In the genomic region with DNA sequence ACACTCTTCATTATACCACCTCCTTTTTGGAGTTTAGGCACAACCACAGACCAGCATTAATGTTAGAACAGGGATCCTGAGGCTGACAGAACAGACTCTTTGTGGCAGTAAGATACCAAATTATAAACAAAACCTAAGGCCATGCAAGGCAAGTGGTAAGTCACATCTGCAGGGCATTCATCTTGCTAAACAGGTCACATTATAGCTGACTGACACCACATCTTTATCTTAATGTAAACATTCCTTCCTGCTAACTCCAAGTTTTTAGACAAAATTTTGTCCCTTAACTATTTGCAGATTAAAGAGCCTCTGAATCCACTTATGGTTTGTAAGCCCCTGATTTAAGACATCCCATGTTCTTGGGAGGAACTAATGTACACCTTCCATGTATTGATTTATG, we compare ENCODE assay signal across 18 cellular contexts.
DNase-seq lines count a peak whose midpoint lies in the region; TF ChIP-seq lines count a peak whose summit lies in the region.
"Had no signal": no experiment of that assay in that cellular context is flagged by ENCODE, and none has a peak within 500 bp of the region (broad histone marks: within the 10 kb centered on the region; RNA-seq: fewer than 3 reads in every experiment).

No MANE protein-coding gene starts in this region.

- H3K27me3 ChIP-seq in mesendoderm (ENCODE audit: insufficient read depth, low read length, poor library complexity) (no peaks in the 10 kb centered on the region), thyroid gland (no peaks in the 10 kb centered on the region)
- H3K27me3 ChIP-seq: BLaER1 had no signal

- no peak overlapping the region for H3K4me3 ChIP-seq in HEK293 (ENCODE audit: low read depth, low read length)
- no peak overlapping the region for H3K4me3 ChIP-seq in mesendoderm (ENCODE audit: low read length)
- no peak overlapping the region for H3K4me3 ChIP-seq in thyroid gland (replicated peaks in 1 of 3)
- H3K4me3 ChIP-seq: BLaER1, K562 had no signal

- H3K9ac ChIP-seq in mesendoderm (ENCODE audit: low read length), result peak overlapping the region; percentile 8
- H3K9ac ChIP-seq: BLaER1 had no signal

- DNase-seq in RPMI7951 (ENCODE audit: low read depth) (peak; percentile 29), mesendoderm (peak; percentile 65), thyroid gland (no peak), NCI-H446 (lab: John Stamatoyannopoulos, UW) (no peak), GM20000 (ENCODE audit: low spot score) (no peak), ureter (ENCODE audit: low spot score) (no peak)
- DNase-seq: CD4-positive, alpha-beta memory T cell; DMS153; GDM1; NCI-H1694 treated with DMSO at 0.1 percent for 48 hours; NCI-H2107; NCI-H510A treated with DMSO at 0.1 percent for 48 hours; NCI-H774; SIG-M5 had no signal

- no peak overlapping the region for H4K5ac ChIP-seq in mesendoderm (ENCODE audit: low read length)

- H3K4ac ChIP-seq in mesendoderm (ENCODE audit: low read depth, low read length), result peak overlapping the region; percentile 55

- peak overlapping the region; percentile 59 for H3K56ac ChIP-seq in mesendoderm (ENCODE audit: low read length)

- H4K8ac ChIP-seq in mesendoderm (ENCODE audit: low read depth, low read length), result no peak overlapping the region

- H3K9me3 ChIP-seq in HEK293 (ENCODE audit: control insufficient read depth, insufficient read depth, low read depth, low read length) (no peaks in the 10 kb centered on the region), thyroid gland (no peaks in the 10 kb centered on the region)
- H3K9me3 ChIP-seq: BLaER1 had no signal

- no peak for TF ChIP-seq CTCF in HEK293 (tag by site-specific recombination; IDR thresholded peaks at IDR 0.05)
- no peak for TF ChIP-seq CTCF in thyroid gland (IDR thresholded peaks at IDR 0.05)
- no peak for TF ChIP-seq CTCF in GM20000 (IDR thresholded peaks at IDR 0.05; ENCODE audit: extremely low read depth, missing control alignments)

- POLR2A ChIA-PET in HEK293 (lab: Yijun Ruan, JAX), result no interaction called here

- intact Hi-C loops in thyroid gland (cut with DNase I), result no loop called here

- CTCF ChIA-PET in HEK293 (lab: Yijun Ruan, JAX), result no interaction called here

- H2BK15ac ChIP-seq in mesendoderm (replicated peaks; ENCODE audit: low read depth), result peak overlapping the region; percentile 6

- peak overlapping the region; percentile 82 for H2BK5ac ChIP-seq in mesendoderm (ENCODE audit: low read length)

- no peaks in the 10 kb centered on the region for H3K79me2 ChIP-seq in mesendoderm (ENCODE audit: control insufficient read depth, insufficient read depth, low read length)

- H3K27ac ChIP-seq in HEK293 (ENCODE audit: extremely low read depth, low read depth, low read length) (peak overlapping the region; percentile 2; the same call in 1 of the 2 replicates), mesendoderm (ENCODE audit: low read depth, low read length) (peak overlapping the region; percentile 88), thyroid gland (peak overlapping the region in 2 of 3 donors; percentile 46 to 83)
- H3K27ac ChIP-seq: BLaER1, RWPE1 had no signal

- H3K36me3 ChIP-seq in HEK293 (ENCODE audit: control insufficient read depth in 2 of 2, insufficient read depth in 1 of 2, low read length in 2 of 2) (no peaks in the 10 kb centered on the region), mesendoderm (ENCODE audit: control insufficient read depth, insufficient read depth, low read length) (no peaks in the 10 kb centered on the region), thyroid gland (no peaks in the 10 kb centered on the region)
- H3K36me3 ChIP-seq: BLaER1 had no signal

- no peak overlapping the region for H2AK5ac ChIP-seq in mesendoderm (ENCODE audit: low read length)

- TF ChIP-seq POLR2A in thyroid gland (IDR thresholded peaks at IDR 0.05), result no peak

- H3K18ac ChIP-seq in mesendoderm (ENCODE audit: low read length), result peak overlapping the region; percentile 99

- H2BK120ac ChIP-seq in mesendoderm (ENCODE audit: low read depth, low read length), result peak overlapping the region; percentile 95

- H3K79me1 ChIP-seq in mesendoderm (ENCODE audit: low read length), result no peaks in the 10 kb centered on the region

- no peak overlapping the region for H3K4me2 ChIP-seq in mesendoderm (ENCODE audit: low read length)
- H3K4me2 ChIP-seq: BLaER1 had no signal

- H3K23ac ChIP-seq in mesendoderm (ENCODE audit: low read length), result no peak overlapping the region

- peaks cover 24% of the 10 kb centered on the region for H3K4me1 ChIP-seq in HEK293 (ENCODE audit: control insufficient read depth, insufficient read depth, low read length)
- peaks cover 3% of the 10 kb centered on the region for H3K4me1 ChIP-seq in mesendoderm (ENCODE audit: control insufficient read depth, low read depth, low read length)
- H3K4me1 ChIP-seq in thyroid gland, result peaks cover 34 to 35% of the 10 kb centered on the region in 2 donors
- H3K4me1 ChIP-seq: BLaER1 had no signal

TF ChIP-seq in HEK293, 187 proteins besides CTCF, POLR2A, EP300 and RAD21 (continues in another document):
- no peak for TF ChIP-seq SP2 (tag by site-specific recombination; IDR thresholded peaks at IDR 0.05)
- TF ChIP-seq, protein P1, sequence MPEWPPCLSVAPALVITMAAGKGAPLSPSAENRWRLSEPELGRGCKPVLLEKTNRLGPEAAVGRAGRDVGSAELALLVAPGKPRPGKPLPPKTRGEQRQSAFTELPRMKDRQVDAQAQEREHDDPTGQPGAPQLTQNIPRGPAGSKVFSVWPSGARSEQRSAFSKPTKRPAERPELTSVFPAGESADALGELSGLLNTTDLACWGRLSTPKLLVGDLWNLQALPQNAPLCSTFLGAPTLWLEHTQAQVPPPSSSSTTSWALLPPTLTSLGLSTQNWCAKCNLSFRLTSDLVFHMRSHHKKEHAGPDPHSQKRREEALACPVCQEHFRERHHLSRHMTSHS (tag by site-specific recombination; IDR thresholded peaks at IDR 0.05), result no peak
- TF ChIP-seq ZNF530 (tag by site-specific recombination; IDR thresholded peaks at IDR 0.05; ENCODE audit: low read depth), result no peak
- no peak for TF ChIP-seq ZNF266 (tag by site-specific recombination; IDR thresholded peaks at IDR 0.05; ENCODE audit: low read depth)
- TF ChIP-seq, protein P2, sequence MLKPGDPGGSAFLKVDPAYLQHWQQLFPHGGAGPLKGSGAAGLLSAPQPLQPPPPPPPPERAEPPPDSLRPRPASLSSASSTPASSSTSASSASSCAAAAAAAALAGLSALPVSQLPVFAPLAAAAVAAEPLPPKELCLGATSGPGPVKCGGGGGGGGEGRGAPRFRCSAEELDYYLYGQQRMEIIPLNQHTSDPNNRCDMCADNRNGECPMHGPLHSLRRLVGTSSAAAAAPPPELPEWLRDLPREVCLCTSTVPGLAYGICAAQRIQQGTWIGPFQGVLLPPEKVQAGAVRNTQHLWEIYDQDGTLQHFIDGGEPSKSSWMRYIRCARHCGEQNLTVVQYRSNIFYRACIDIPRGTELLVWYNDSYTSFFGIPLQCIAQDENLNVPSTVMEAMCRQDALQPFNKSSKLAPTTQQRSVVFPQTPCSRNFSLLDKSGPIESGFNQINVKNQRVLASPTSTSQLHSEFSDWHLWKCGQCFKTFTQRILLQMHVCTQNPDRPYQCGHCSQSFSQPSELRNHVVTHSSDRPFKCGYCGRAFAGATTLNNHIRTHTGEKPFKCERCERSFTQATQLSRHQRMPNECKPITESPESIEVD (tag by site-specific recombination; IDR thresholded peaks at IDR 0.05), result peak; percentile 77
- TF ChIP-seq FEZF1 (tag by site-specific recombination; IDR thresholded peaks at IDR 0.05), result peak; percentile 18; the same call in 1 of the 2 replicates
- TF ChIP-seq, protein P3, sequence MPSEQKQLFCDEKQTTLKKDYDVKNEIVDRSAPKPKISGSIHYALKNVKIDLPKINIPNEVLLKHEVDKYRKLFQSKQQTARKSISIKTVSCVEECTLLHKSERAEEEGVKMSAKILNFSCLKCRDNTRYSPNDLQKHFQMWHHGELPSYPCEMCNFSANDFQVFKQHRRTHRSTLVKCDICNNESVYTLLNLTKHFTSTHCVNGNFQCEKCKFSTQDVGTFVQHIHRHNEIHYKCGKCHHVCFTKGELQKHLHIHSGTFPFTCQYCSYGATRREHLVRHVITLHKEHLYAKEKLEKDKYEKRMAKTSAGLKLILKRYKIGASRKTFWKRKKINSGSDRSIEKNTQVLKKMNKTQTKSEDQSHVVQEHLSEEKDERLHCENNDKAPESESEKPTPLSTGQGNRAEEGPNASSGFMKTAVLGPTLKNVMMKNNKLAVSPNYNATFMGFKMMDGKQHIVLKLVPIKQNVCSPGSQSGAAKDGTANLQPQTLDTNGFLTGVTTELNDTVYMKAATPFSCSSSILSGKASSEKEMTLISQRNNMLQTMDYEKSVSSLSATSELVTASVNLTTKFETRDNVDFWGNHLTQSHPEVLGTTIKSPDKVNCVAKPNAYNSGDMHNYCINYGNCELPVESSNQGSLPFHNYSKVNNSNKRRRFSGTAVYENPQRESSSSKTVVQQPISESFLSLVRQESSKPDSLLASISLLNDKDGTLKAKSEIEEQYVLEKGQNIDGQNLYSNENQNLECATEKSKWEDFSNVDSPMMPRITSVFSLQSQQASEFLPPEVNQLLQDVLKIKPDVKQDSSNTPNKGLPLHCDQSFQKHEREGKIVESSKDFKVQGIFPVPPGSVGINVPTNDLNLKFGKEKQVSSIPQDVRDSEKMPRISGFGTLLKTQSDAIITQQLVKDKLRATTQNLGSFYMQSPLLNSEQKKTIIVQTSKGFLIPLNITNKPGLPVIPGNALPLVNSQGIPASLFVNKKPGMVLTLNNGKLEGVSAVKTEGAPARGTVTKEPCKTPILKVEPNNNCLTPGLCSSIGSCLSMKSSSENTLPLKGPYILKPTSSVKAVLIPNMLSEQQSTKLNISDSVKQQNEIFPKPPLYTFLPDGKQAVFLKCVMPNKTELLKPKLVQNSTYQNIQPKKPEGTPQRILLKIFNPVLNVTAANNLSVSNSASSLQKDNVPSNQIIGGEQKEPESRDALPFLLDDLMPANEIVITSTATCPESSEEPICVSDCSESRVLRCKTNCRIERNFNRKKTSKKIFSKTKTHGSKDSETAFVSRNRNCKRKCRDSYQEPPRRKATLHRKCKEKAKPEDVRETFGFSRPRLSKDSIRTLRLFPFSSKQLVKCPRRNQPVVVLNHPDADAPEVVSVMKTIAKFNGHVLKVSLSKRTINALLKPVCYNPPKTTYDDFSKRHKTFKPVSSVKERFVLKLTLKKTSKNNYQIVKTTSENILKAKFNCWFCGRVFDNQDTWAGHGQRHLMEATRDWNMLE (tag by site-specific recombination; conservative IDR thresholded peaks at IDR 0.05; ENCODE audit: low read depth), result no peak
- peak; percentile 59; the same call in 1 of the 2 replicates for TF ChIP-seq SP7 (tag by site-specific recombination; IDR thresholded peaks at IDR 0.05)
- TF ChIP-seq ZNF366 (tag by site-specific recombination; conservative IDR thresholded peaks at IDR 0.05), result no peak
- no peak for TF ChIP-seq ZNF544 (tag by site-specific recombination; IDR thresholded peaks at IDR 0.05)
- TF ChIP-seq ZNF626 (tag by site-specific recombination; IDR thresholded peaks at IDR 0.05), result no peak
- no peak for TF ChIP-seq OVOL3 (tag by site-specific recombination; IDR thresholded peaks at IDR 0.05)
- no peak for TF ChIP-seq ZNF776 (tag by site-specific recombination; IDR thresholded peaks at IDR 0.05; ENCODE audit: borderline replicate concordance)

Comparison
In these comparisons a context has a peak if more than half of its experiments do, and no peak if none do; other contexts are left out.
1. H3K27ac ChIP-seq: peak in every context shown above with its lines; median percentile 88 in mesendoderm; 64 in thyroid gland; 2 in HEK293.
2. DNase-seq: peak in RPMI7951 (single experiment) and mesendoderm (single experiment); none in thyroid gland (0 of 2), NCI-H446 (0 of 2), GM20000 (single experiment) and ureter (single experiment).